Comparison of ENCODE assay signal across 13 cellular contexts in genomic region chr9:130120832-130121231, GRCh38.
"Had no signal": no experiment of that assay in that cellular context is flagged by ENCODE, and none has a peak within 500 bp of the region (broad histone marks: within the 10 kb centered on the region; RNA-seq: fewer than 3 reads in every experiment).

No MANE protein-coding gene starts in this region.

- H3K9me3 ChIP-seq: left lung, pancreas, sigmoid colon, spleen, thoracic aorta had no signal

- H3K27me3 ChIP-seq: hepatocyte, left lung, pancreas, sigmoid colon, spleen had no signal

- H3K79me2 ChIP-seq: hepatocyte had no signal

- DNase-seq: activated CD4-positive, alpha-beta T cell treated with anti-CD3 and anti-CD28 coated beads, Interleukin-2, amount 50 U/mL, for 1 hour; activated CD4-positive, CD25-positive, alpha-beta regulatory T cell; activated CD8-positive, alpha-beta memory T cell treated with anti-CD3 and anti-CD28 coated beads for 24 hours; activated naive CD4-positive, alpha-beta T cell; amniotic stem cell; left lung; pancreas; sigmoid colon; spleen; SW 1271 had no signal

- H3K27ac ChIP-seq: hepatocyte, left lung, pancreas, spleen, thoracic aorta had no signal

- H3K4me1 ChIP-seq: left lung, pancreas had no signal

- ATAC-seq: esophagus mucosa, left lung, pancreas had no signal

- H3K4me2 ChIP-seq: hepatocyte had no signal

- H2AFZ ChIP-seq: hepatocyte had no signal
